9 cellular contexts compared by ENCODE assay signal in genomic region chr7:20786049-20786412, GRCh38. TPM values are rescaled to one million over a fixed set of nuclear protein-coding genes. Genes with fewer than 3 reads are reported as not detected.
DNase-seq lines count a peak whose midpoint lies in the region; TF ChIP-seq lines count a peak whose summit lies in the region.
"Had no signal": no experiment of that assay in that cellular context is flagged by ENCODE, and none has a peak within 500 bp of the region (broad histone marks: within the 10 kb centered on the region; RNA-seq: fewer than 3 reads in every experiment).

No MANE protein-coding gene starts in this region.

- H3K36me3 Mint-ChIP-seq in HFFc6 (ENCODE audit: low read depth) (no peaks in the 10 kb centered on the region), MCF 10A (ENCODE audit: insufficient read depth, unreplicated experiment) (no peaks in the 10 kb centered on the region)

- H3K27ac ChIP-seq in muscle layer of duodenum (ENCODE audit: low read length), result no peak overlapping the region

- H3K27me3 Mint-ChIP-seq in HFFc6 (ENCODE audit: insufficient read depth), result peaks cover 29% of the 10 kb centered on the region
- peaks cover 39% of the 10 kb centered on the region for H3K27me3 Mint-ChIP-seq in MCF 10A (ENCODE audit: insufficient read depth, unreplicated experiment)

- H3K27ac Mint-ChIP-seq in HFFc6, result no peak overlapping the region
- H3K27ac Mint-ChIP-seq in MCF 10A (ENCODE audit: low read depth, unreplicated experiment), result peak overlapping the region; percentile 39

- CTCF ChIA-PET in MCF 10A (lab: Yijun Ruan, JAX), result interaction anchor here (0.8 to 1.3 kb wide), 2 partner anchors 49 to 468 kb away, joined by 3 to 7 read pairs; no protein-coding TSS in a partner anchor

- H3K27me3 ChIP-seq in muscle layer of duodenum (ENCODE audit: low read depth, low read length), result peaks cover 79% of the 10 kb centered on the region

- H3K4me3 ChIP-seq in AG10803 (ENCODE audit: low read length) (peak overlapping the region; percentile 33), muscle layer of duodenum (ENCODE audit: low read depth in 1 of 2, low read length in 2 of 2) (peak overlapping the region; percentile 27 to 51)

- peaks cover 0 to 9% of the 10 kb centered on the region in 2 donors for H3K9me3 ChIP-seq in muscle layer of duodenum (ENCODE audit: control insufficient read depth in 1 of 2, low read length in 2 of 2)

- peaks cover 0 to 41% of the 10 kb centered on the region in 2 donors for H3K4me1 ChIP-seq in muscle layer of duodenum (ENCODE audit: control insufficient read depth in 1 of 2, insufficient read depth in 2 of 2, low read length in 2 of 2)

- H3K4me3 Mint-ChIP-seq in HFFc6 (peak overlapping the region; percentile 24; the same call in 1 of the 2 replicates), MCF 10A (ENCODE audit: unreplicated experiment) (peak overlapping the region; percentile 86)

- no peak for TF ChIP-seq CTCF in AG10803 (conservative IDR thresholded peaks at IDR 0.05; ENCODE audit: low read length)
- no peak for TF ChIP-seq CTCF in HFFc6 (IDR thresholded peaks at IDR 0.05)
- TF ChIP-seq CTCF in MCF 10A (IDR thresholded peaks at IDR 0.05; ENCODE audit: unreplicated experiment), result no peak

- H3K4me1 Mint-ChIP-seq in HFFc6 (ENCODE audit: low read depth) (peaks cover 5% of the 10 kb centered on the region), MCF 10A (ENCODE audit: insufficient read depth, unreplicated experiment) (peaks cover 6% of the 10 kb centered on the region)

- POLR2A ChIA-PET in MCF 10A (lab: Yijun Ruan, JAX), result interaction anchor here (0.7 to 2.8 kb wide), 4 partner anchors 12 to 1160 kb away, joined by 3 to 19 read pairs (median 6); partner anchors contain the start of gene CDCA7L

- H3K36me3 ChIP-seq in muscle layer of duodenum (ENCODE audit: control insufficient read depth in 1 of 2, insufficient read depth in 2 of 2, low read length in 2 of 2), result no peaks in the 10 kb centered on the region

- no peak for DNase-seq in AG10803 (ENCODE audit: low read depth)
- DNase-seq in HFFc6, result no peak
- DNase-seq in MCF 10A (ENCODE audit: unreplicated experiment), result peak; percentile 26
- no peak for DNase-seq in pons (ENCODE audit: low spot score)
- no peak for DNase-seq in NCI-H748 treated with DMSO at 0.1 percent for 48 hours (lab: John Stamatoyannopoulos, UW)
- no peak for DNase-seq in T1000 (lab: John Stamatoyannopoulos, UW)
- DNase-seq in mesenteric fat pad (ENCODE audit: low spot score), result no peak

- H3K9me3 Mint-ChIP-seq in HFFc6, result peaks cover 5% of the 10 kb centered on the region
- no peaks in the 10 kb centered on the region for H3K9me3 Mint-ChIP-seq in MCF 10A (ENCODE audit: unreplicated experiment)

- TSS peak; percentile 53 for BruUV-seq in MCF 10A (replicated peaks; lab: Mats Ljungman, UMichigan)

- intact Hi-C loops in MCF 10A (cut with micrococcal nuclease), result loop anchor here (2.0 kb wide), 1 partner anchor 49 kb away; no protein-coding TSS in a partner anchor

RNA-seq across cellular contexts. Expression of gene SP8, which starts 0.7 kb away (rescaled TPM):
- not detected for total RNA-seq in HFFc6 (2021; fragmentation: NEBNext Ultra II Directional; extraction: Animal tissue kit (Norgen Biotek cat#: 25700))
- total RNA-seq in MCF 10A (2022), result 0.16 and 0.71 TPM in 2 replicates
- total RNA-seq in mesenteric fat pad, result not detected
- total RNA-seq: left colon had no signal
